In the genomic region with DNA sequence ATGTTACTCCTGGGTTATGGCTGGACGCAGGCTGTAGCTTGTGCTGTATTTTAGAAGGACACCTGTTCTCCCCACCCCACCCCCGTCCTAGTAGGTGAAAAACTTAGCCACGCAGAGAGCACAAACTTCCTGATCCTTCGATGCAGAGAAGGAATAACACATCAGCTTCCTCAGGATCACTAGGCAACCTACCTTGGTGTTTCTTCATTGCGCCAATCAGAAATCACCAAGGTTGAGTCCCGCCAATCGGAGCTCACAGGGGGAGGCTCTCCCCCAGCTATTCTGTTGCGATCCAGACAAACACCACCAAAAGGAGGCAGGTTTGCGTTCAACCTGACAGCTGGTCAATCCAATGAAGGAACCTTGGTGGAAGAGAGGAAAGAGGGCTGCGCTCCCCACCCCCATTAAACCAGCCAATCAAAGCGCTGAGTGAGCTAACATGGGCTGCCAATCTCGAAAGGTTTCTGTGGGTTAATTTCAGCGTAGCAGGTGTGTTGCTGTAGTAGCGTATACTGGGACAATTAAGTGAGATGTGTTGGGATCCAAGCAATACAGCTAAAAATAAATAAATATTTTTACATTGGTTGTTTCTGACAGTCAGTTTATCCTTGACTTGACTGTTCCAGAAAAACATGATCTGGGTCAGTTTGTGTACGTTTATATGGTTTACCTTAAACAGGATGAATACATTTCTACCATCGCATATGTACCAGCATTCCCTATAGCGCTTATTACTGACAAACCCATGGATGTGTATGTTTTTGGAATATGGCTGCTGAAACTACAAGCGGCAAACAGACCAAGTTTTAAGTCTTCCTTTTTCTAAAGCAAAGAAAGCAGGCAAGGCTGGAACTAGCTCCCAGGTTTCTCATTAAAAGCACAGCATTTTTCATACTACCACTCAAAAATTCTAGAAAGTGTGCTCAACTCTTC, we compare ENCODE assay signal across 8 cellular contexts. TPM values are rescaled to one million over a fixed set of nuclear protein-coding genes. Genes with fewer than 3 reads are reported as not detected.
DNase-seq lines count a peak whose midpoint lies in the region; ATAC-seq and TF ChIP-seq lines count a peak whose summit lies in the region.

GOLPH3L (minus strand) TSS at position 160 of the 933 bp plus-strand sequence. CDS start 2,316 bp downstream, outside the sequence.

- WGBS in esophagus, 2 donors = 1 to 3% methylated on average over 18 of the region's 18 CpGs

- BruUV-seq in PC-9 (replicated peaks; lab: Mats Ljungman, UMichigan) = no TSS peak

- H3F3A ChIP-seq in PC-9 (ENCODE audit: insufficient read depth, low read depth) = peaks cover 3% of the 10 kb centered on the region; the same call in 1 of the 2 replicates

- ATAC-seq in GM21619 (IDR thresholded peaks at IDR 0.05; ENCODE audit: unreplicated experiment) = peak; percentile 99

- H3K9me3 ChIP-seq in PC-9 (ENCODE audit: insufficient read depth, low read depth) (no peaks in the 10 kb centered on the region), esophagus (ENCODE audit: control insufficient read depth in 2 of 2, insufficient read depth in 1 of 2, low read depth in 1 of 2, low read length in 1 of 2) (no peaks in the 10 kb centered on the region), mucosa of stomach (ENCODE audit: control insufficient read depth, low read length) (no peaks in the 10 kb centered on the region)

- peaks cover 31% of the 10 kb centered on the region for H3K79me2 ChIP-seq in PC-9 (ENCODE audit: low read depth)

- H4K20me1 ChIP-seq in PC-9 (ENCODE audit: insufficient read depth) = peaks cover 15% of the 10 kb centered on the region; the same call in 1 of the 2 replicates

- H3K27me3 ChIP-seq in PC-9 (ENCODE audit: insufficient read depth, low read depth) (no peaks in the 10 kb centered on the region), esophagus (ENCODE audit: control insufficient read depth in 1 of 2, insufficient read depth in 2 of 2, low read length in 2 of 2) (no peaks in the 10 kb centered on the region), mucosa of stomach (ENCODE audit: control insufficient read depth, insufficient read depth, low read length) (no peaks in the 10 kb centered on the region)

- H3K36me3 ChIP-seq in PC-9 (ENCODE audit: low read depth) (peaks cover 25% of the 10 kb centered on the region), esophagus (ENCODE audit: control insufficient read depth in 2 of 2, insufficient read depth in 2 of 2, low read length in 1 of 2) (no peaks in the 10 kb centered on the region), mucosa of stomach (ENCODE audit: control insufficient read depth, insufficient read depth, low read length) (no peaks in the 10 kb centered on the region)

- CTCF ChIA-PET in PC-9 (lab: Charles Lee) = interaction anchor here (1.3 to 1.4 kb wide), 2 partner anchors 116 to 135 kb away, joined by 5 to 12 read pairs; no protein-coding TSS in a partner anchor

- no peak for TF ChIP-seq CTCF in PC-9 (conservative IDR thresholded peaks at IDR 0.05)

- intact Hi-C loops in PC-9 (cut with micrococcal nuclease; ENCODE audit: unreplicated experiment) = loop anchor here (1.0 to 5.0 kb wide), 2 partner anchors 116 to 135 kb away; no protein-coding TSS in a partner anchor

- H2AFZ ChIP-seq in PC-9 = peak within 1 kb of the TSS; percentile 91

- DNase-seq in DMS 273 treated with DMSO at 0.1 percent for 48 hours (lab: John Stamatoyannopoulos, UW) = peak; percentile 100
- peak; percentile 99 for DNase-seq in Jurkat, Clone E6-1 (ENCODE audit: low read depth, low spot score)
- DNase-seq in PC-9 = peak; percentile 95 to 99
- DNase-seq in activated T-cell treated with anti-CD3 and anti-CD28 coated beads, Interleukin-2, amount 50 U/mL, for 1 hour = peak; percentile 81
- DNase-seq in stimulated activated CD8-positive, alpha-beta memory T cell treated with anti-CD3 and anti-CD28 coated beads, Interleukin-7, amount 100 ng/mL, for 1 hour (ENCODE audit: low read depth in 2 of 2) = peak; percentile 67 to 72

- H3K4me3 ChIP-seq in Jurkat, Clone E6-1 (ENCODE audit: low read length) = peak within 1 kb of the TSS; percentile 92
- H3K4me3 ChIP-seq in PC-9 = peak within 1 kb of the TSS; percentile 83
- peak within 1 kb of the TSS; percentile 52 to 87 for H3K4me3 ChIP-seq in esophagus (ENCODE audit: low read depth in 1 of 2, low read length in 2 of 2)
- peak within 1 kb of the TSS; percentile 72 for H3K4me3 ChIP-seq in mucosa of stomach (ENCODE audit: low read length)

- POLR2A ChIA-PET in PC-9 (lab: Charles Lee; ENCODE audit: unreplicated experiment) = interaction anchor here (0.5 to 1.4 kb wide), 33 partner anchors 21 to 1339 kb away, joined by 3 to 20 read pairs (median 4); partner anchors contain the start of genes ENSA, MCL1, MINDY1 and S100A11

- H3K9ac ChIP-seq in mucosa of stomach (ENCODE audit: low read length) = peak within 1 kb of the TSS; percentile 82

- H3K4me2 ChIP-seq in PC-9 = peak within 1 kb of the TSS; percentile 86

- H3K9me2 ChIP-seq in PC-9 (ENCODE audit: insufficient read depth) = peaks cover 4% of the 10 kb centered on the region; the same call in 1 of the 2 replicates

- peaks cover 10% of the 10 kb centered on the region for H3K4me1 ChIP-seq in PC-9 (replicated peaks; ENCODE audit: insufficient read depth)
- H3K4me1 ChIP-seq in esophagus (ENCODE audit: control insufficient read depth in 2 of 2, insufficient read depth in 2 of 2, low read length in 1 of 2) = no peaks in the 10 kb centered on the region
- H3K4me1 ChIP-seq in mucosa of stomach (ENCODE audit: control insufficient read depth, insufficient read depth, low read length) = peaks cover 8% of the 10 kb centered on the region

- peak within 1 kb of the TSS; percentile 40 for H3K27ac ChIP-seq in PC-9
- H3K27ac ChIP-seq in esophagus (ENCODE audit: low read depth in 2 of 2, low read length in 1 of 2) = peak within 1 kb of the TSS; percentile 81 to 93

RNA-seq across cellular contexts. Expression of gene GOLPH3L, which starts in this region (rescaled TPM):
- polyA plus RNA-seq in Jurkat, Clone E6-1 (2012; ENCODE audit: insufficient read depth, insufficient read length) = 17.9 TPM
- 36.5 and 52.7 TPM in 2 replicates for total RNA-seq in PC-9 (2021)
- polyA plus RNA-seq in esophagus = 10 to 100 TPM; 20.3 to 27.0 TPM

Comparison
In these comparisons a context has a peak if more than half of its experiments do, and no peak if none do; other contexts are left out.
1. Peak in every context shown above with its lines: DNase-seq, ATAC-seq, H3K4me3 ChIP-seq and H3K27ac ChIP-seq.